Comparison of ENCODE assay signal across 23 cellular contexts in the genomic region with DNA sequence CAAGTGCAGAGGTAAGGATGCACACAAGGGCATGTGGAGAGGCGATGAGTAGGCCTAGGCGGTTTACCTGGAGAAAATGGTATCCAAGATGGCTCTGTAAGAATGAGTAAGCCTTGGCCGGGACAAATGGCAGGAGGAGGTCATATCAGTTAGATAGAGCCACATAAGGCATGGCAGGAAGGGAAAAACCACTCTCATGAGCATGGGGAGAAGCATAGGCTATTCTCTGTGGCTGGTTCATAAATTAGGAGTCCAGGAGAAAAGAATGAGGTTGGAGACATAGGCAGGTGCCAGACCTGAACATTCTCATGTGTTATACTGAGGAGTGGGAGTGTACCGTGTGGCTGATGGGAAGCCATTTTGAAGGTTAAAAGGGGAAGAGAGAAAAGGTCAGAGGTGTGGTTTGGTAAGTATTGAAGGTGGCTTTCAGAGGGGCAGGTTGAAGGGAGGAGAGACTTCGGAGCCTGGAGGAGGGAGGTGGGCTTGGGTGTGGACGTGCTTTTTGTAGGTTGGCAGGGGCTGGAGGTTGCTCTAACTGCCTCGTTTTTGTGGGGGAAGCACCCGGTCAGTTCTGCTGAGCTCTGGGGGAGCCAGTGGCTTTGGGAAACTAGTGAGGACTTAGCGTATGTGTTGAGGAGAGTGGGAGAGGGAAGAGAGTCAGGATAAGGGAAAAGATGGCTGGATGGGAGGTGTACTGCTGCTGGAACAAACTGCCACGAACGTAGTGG.
"Had no signal": no experiment of that assay in that cellular context is flagged by ENCODE, and none has a peak within 500 bp of the region (broad histone marks: within the 10 kb centered on the region; RNA-seq: fewer than 3 reads in every experiment).

No MANE protein-coding gene starts in this region.

- H3K4me2 ChIP-seq: hepatocyte had no signal

- FAIRE-seq: kidney had no signal

- ATAC-seq: foreskin keratinocyte; left cardiac atrium; left ventricle myocardium superior; natural killer cell treated with Interleukin-12 subunit alpha and Interleukin-12 subunit beta and Interleukin-15 and Interleukin-18, amount 100 ng/mL, for 72 hours; sciatic nerve; stimulated activated memory B cell treated with anti-CD40 and anti-IgM and Interleukin-4, amounts not matched to agents 10 μg/mL and 1 μg/mL and 100 μg/mL, for 72 hours; upper lobe of right lung had no signal

- H3K9me3 ChIP-seq: prostate gland, spleen, testis, tibial nerve, upper lobe of right lung, vagina had no signal

- H2AFZ ChIP-seq: hepatocyte, parathyroid adenoma had no signal

- H3K4me3 Mint-ChIP-seq: natural killer cell treated with Interleukin-12 subunit alpha and Interleukin-12 subunit beta and Interleukin-15 and Interleukin-18, amount 100 ng/mL, for 72 hours; stimulated activated memory B cell treated with anti-CD40 and anti-IgM and Interleukin-4, amounts not matched to agents 10 μg/mL and 1 μg/mL and 100 μg/mL, for 72 hours; stimulated activated naive CD8-positive, alpha-beta T cell treated with anti-CD3 and anti-CD28 coated beads, Interleukin-15, Interleukin-2, amounts not matched to agents 100 ng/mL and 50 ng/mL, for 24 hours had no signal

- H3K9ac ChIP-seq: parathyroid adenoma had no signal

- H3K4me3 ChIP-seq: hepatocyte, lung, prostate gland, spleen, testis, tibial nerve, upper lobe of right lung, vagina had no signal

- H3K27ac Mint-ChIP-seq: natural killer cell treated with Interleukin-12 subunit alpha and Interleukin-12 subunit beta and Interleukin-15 and Interleukin-18, amount 100 ng/mL, for 72 hours; stimulated activated memory B cell treated with anti-CD40 and anti-IgM and Interleukin-4, amounts not matched to agents 10 μg/mL and 1 μg/mL and 100 μg/mL, for 72 hours; stimulated activated naive CD8-positive, alpha-beta T cell treated with anti-CD3 and anti-CD28 coated beads, Interleukin-15, Interleukin-2, amounts not matched to agents 100 ng/mL and 50 ng/mL, for 24 hours had no signal

- H3K36me3 ChIP-seq: prostate gland, spleen, tibial nerve, upper lobe of right lung, vagina had no signal

- H3K36me3 Mint-ChIP-seq: natural killer cell treated with Interleukin-12 subunit alpha and Interleukin-12 subunit beta and Interleukin-15 and Interleukin-18, amount 100 ng/mL, for 72 hours; stimulated activated memory B cell treated with anti-CD40 and anti-IgM and Interleukin-4, amounts not matched to agents 10 μg/mL and 1 μg/mL and 100 μg/mL, for 72 hours had no signal

- H3K9me3 Mint-ChIP-seq: natural killer cell treated with Interleukin-12 subunit alpha and Interleukin-12 subunit beta and Interleukin-15 and Interleukin-18, amount 100 ng/mL, for 72 hours; stimulated activated memory B cell treated with anti-CD40 and anti-IgM and Interleukin-4, amounts not matched to agents 10 μg/mL and 1 μg/mL and 100 μg/mL, for 72 hours; stimulated activated naive CD8-positive, alpha-beta T cell treated with anti-CD3 and anti-CD28 coated beads, Interleukin-15, Interleukin-2, amounts not matched to agents 100 ng/mL and 50 ng/mL, for 24 hours had no signal

- H3K27me3 ChIP-seq: spleen, testis, vagina had no signal

- H3K27me3 Mint-ChIP-seq: stimulated activated memory B cell treated with anti-CD40 and anti-IgM and Interleukin-4, amounts not matched to agents 10 μg/mL and 1 μg/mL and 100 μg/mL, for 72 hours had no signal

- H3K27ac ChIP-seq: foreskin keratinocyte, parathyroid adenoma, prostate gland, spleen, testis, tibial nerve, upper lobe of right lung, vagina had no signal

- H3K79me2 ChIP-seq: hepatocyte, parathyroid adenoma had no signal

- DNase-seq: dermis blood vessel endothelial cell; foreskin keratinocyte; kidney; left cardiac atrium; left ventricle myocardium superior; mesenchymal stem cell; midbrain; spleen; stimulated activated CD4-positive, alpha-beta T cell treated with anti-CD3 and anti-CD28 coated beads, Interleukin-15, amount 100 ng/mL, for 24 hours; stimulated activated CD4-positive, alpha-beta T cell treated with anti-CD3 and anti-CD28 coated beads, Interleukin-1b, Interleukin-23, amount 100 ng/mL, for 48 hours; stimulated activated CD4-positive, alpha-beta T cell treated with anti-CD3 and anti-CD28 coated beads, Interleukin-4, amount 100 ng/mL, for 24 hours; testis; upper lobe of right lung had no signal

- H3K4me1 ChIP-seq: foreskin keratinocyte had no signal
